30 cellular contexts compared by ENCODE assay signal in the genomic region with DNA sequence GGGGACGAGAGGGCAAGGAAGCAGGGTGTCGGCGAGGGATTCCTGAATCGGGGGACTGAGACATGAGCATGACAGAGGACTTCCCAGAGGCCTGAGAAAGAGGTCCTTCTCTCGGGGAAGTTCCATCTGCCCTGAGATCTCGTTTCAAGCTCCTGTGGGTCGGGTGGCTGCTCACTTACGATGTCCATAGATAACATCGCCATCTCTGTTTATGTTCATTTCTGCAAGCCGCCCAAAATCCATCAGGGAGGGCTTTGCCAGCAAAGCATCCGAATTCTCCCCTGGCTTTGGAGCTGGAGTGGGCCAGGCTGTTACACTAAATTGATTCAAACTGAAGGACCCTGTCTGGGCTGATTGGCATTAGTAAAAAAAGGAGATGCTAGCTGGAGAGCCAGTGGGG. TPM values are rescaled to one million over a fixed set of nuclear protein-coding genes. Genes with fewer than 3 reads are reported as not detected.
"Had no signal": no experiment of that assay in that cellular context is flagged by ENCODE, and none has a peak within 500 bp of the region (broad histone marks: within the 10 kb centered on the region; RNA-seq: fewer than 3 reads in every experiment).

No MANE protein-coding gene starts in this region.

- H3K4me1 Mint-ChIP-seq: activated T-helper 17 cell treated with anti-CD3 and anti-CD28 coated beads, Interleukin-2, amount 50 U/mL, for 72 hours had no signal

- FAIRE-seq: TTC549 had no signal

- H3K27ac Mint-ChIP-seq: activated CD4-positive, alpha-beta memory T cell treated with anti-CD3 and anti-CD28 coated beads, Interleukin-2, amount 10 ng/mL, durations not matched to agents 7 days and 5 days; activated CD4-positive, alpha-beta T cell treated with anti-CD3 and anti-CD28 coated beads for 36 hours; activated naive CD4-positive, alpha-beta T cell treated with anti-CD3 and anti-CD28 coated beads for 36 hours; activated naive CD8-positive, alpha-beta T cell; activated T-helper 17 cell treated with anti-CD3 and anti-CD28 coated beads, Interleukin-2, amount 50 U/mL, for 72 hours; T-cell had no signal

- DNase-seq: activated CD4-positive, alpha-beta memory T cell treated with anti-CD3 and anti-CD28 coated beads, Interleukin-2, amount 10 ng/mL, durations not matched to agents 7 days and 5 days; activated CD4-positive, alpha-beta T cell treated with anti-CD3 and anti-CD28 coated beads for 36 hours; activated CD4-positive, alpha-beta T cell treated with anti-CD3 and anti-CD28 coated beads, Interleukin-2, amount 50 U/mL, for 1 hour; activated gamma-delta T cell; activated naive CD4-positive, alpha-beta T cell treated with anti-CD3 and anti-CD28 coated beads for 36 hours; activated T-cell treated with anti-CD3 and anti-CD28 coated beads for 4 hours; activated T-cell treated with anti-CD3 and anti-CD28 coated beads, Interleukin-2, amount 50 U/mL, for 48 hours; MG63; NCI-H1105 treated with DMSO at 0.1 percent for 48 hours; NCI-H1436 treated with DMSO at 0.1 percent for 48 hours; NCI-H187; NCI-H2081; NCI-H510A treated with DMSO at 0.1 percent for 48 hours; NCI-H69; NK-92 treated with Interleukin-12 subunit alpha and Interleukin-12 subunit beta, amount 100 ng/mL, for 24 hours; OCI-M1; RPMI8226; T-cell; T-helper 2 cell; T1000 had no signal

- ATAC-seq: activated CD4-positive, alpha-beta T cell treated with anti-CD3 and anti-CD28 coated beads for 36 hours; activated T-helper 17 cell treated with anti-CD3 and anti-CD28 coated beads, Interleukin-2, amount 50 U/mL, for 72 hours; Panc1; Right ventricle myocardium inferior; T-cell had no signal

- H3K9me3 Mint-ChIP-seq: activated CD4-positive, alpha-beta memory T cell treated with anti-CD3 and anti-CD28 coated beads, Interleukin-2, amount 10 ng/mL, durations not matched to agents 7 days and 5 days; activated naive CD4-positive, alpha-beta T cell treated with anti-CD3 and anti-CD28 coated beads for 36 hours; activated T-helper 17 cell treated with anti-CD3 and anti-CD28 coated beads, Interleukin-2, amount 50 U/mL, for 72 hours; T-cell had no signal

- H3K9me3 ChIP-seq: MG63 had no signal

- H3K4me3 Mint-ChIP-seq: activated CD4-positive, alpha-beta memory T cell treated with anti-CD3 and anti-CD28 coated beads, Interleukin-2, amount 10 ng/mL, durations not matched to agents 7 days and 5 days; activated CD4-positive, alpha-beta T cell treated with anti-CD3 and anti-CD28 coated beads for 36 hours; activated naive CD4-positive, alpha-beta T cell treated with anti-CD3 and anti-CD28 coated beads for 36 hours; activated naive CD8-positive, alpha-beta T cell; activated T-helper 17 cell treated with anti-CD3 and anti-CD28 coated beads, Interleukin-2, amount 50 U/mL, for 72 hours; T-cell had no signal

- H3K36me3 Mint-ChIP-seq: activated naive CD8-positive, alpha-beta T cell; T-cell had no signal

- H3K9ac ChIP-seq: KMS-11 had no signal

- H3K27ac ChIP-seq: KMS-11, SK-N-MC, VCaP had no signal

- H3K4me2 ChIP-seq: KMS-11 had no signal

- H3K36me3 ChIP-seq: MG63 had no signal

- H3K4me3 ChIP-seq: MG63, SK-N-MC had no signal

RNA-seq across cellular contexts. Expression of a gene that starts 5.9 kb away (rescaled TPM):
- total RNA-seq: activated CD4-positive, alpha-beta memory T cell treated with anti-CD3 and anti-CD28 coated beads, Interleukin-2, amount 10 ng/mL, durations not matched to agents 7 days and 5 days had no signal

RNA-seq across cellular contexts. Expression of a gene that starts 17.3 kb away (rescaled TPM):
- total RNA-seq: activated CD4-positive, alpha-beta memory T cell treated with anti-CD3 and anti-CD28 coated beads, Interleukin-2, amount 10 ng/mL, durations not matched to agents 7 days and 5 days; activated CD4-positive, alpha-beta T cell treated with anti-CD3 and anti-CD28 coated beads for 36 hours; activated CD8-positive, alpha-beta memory T cell treated with anti-CD3 and anti-CD28 coated beads for 36 hours; activated naive CD4-positive, alpha-beta T cell treated with anti-CD3 and anti-CD28 coated beads for 36 hours; activated T-helper 17 cell treated with anti-CD3 and anti-CD28 coated beads, Interleukin-2, amount 50 U/mL, for 72 hours; cardiac septum; Right ventricle myocardium inferior; T-cell had no signal

RNA-seq across cellular contexts. Expression of a gene that starts 20.6 kb away (rescaled TPM):
- total RNA-seq: activated CD4-positive, alpha-beta memory T cell treated with anti-CD3 and anti-CD28 coated beads, Interleukin-2, amount 10 ng/mL, durations not matched to agents 7 days and 5 days; activated CD4-positive, alpha-beta T cell treated with anti-CD3 and anti-CD28 coated beads for 36 hours; activated CD8-positive, alpha-beta memory T cell treated with anti-CD3 and anti-CD28 coated beads for 36 hours; activated naive CD4-positive, alpha-beta T cell treated with anti-CD3 and anti-CD28 coated beads for 36 hours; activated T-helper 17 cell treated with anti-CD3 and anti-CD28 coated beads, Interleukin-2, amount 50 U/mL, for 72 hours; cardiac septum; Right ventricle myocardium inferior had no signal

RNA-seq across cellular contexts. Expression of a gene that starts 25.7 kb away (rescaled TPM):
- total RNA-seq: activated CD4-positive, alpha-beta memory T cell treated with anti-CD3 and anti-CD28 coated beads, Interleukin-2, amount 10 ng/mL, durations not matched to agents 7 days and 5 days; activated CD4-positive, alpha-beta T cell treated with anti-CD3 and anti-CD28 coated beads for 36 hours; activated CD8-positive, alpha-beta memory T cell treated with anti-CD3 and anti-CD28 coated beads for 36 hours; activated naive CD4-positive, alpha-beta T cell treated with anti-CD3 and anti-CD28 coated beads for 36 hours; activated T-helper 17 cell treated with anti-CD3 and anti-CD28 coated beads, Interleukin-2, amount 50 U/mL, for 72 hours; cardiac septum; Right ventricle myocardium inferior; T-cell had no signal
